ENCODE assay signal across 9 cellular contexts in the genomic region with DNA sequence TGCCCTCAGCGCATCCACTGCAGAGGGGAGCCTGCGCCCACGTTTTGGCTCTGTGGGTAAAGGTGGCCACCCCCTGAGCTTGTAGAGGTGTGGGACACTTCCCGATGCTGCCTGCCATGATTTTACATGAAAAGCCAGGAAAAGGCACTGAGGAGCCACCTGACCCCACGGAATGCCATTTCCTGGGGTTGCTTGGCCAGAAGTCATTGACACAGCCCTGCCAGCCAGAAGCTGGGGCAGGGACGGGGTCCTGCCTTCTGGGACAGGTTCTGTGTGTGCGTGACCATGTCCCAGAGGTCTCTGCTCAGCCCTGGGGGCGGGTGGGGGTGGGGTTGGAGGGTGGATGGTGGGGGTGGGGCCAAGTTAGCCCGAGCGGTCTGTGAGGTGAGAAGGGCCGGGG. TPM values are rescaled to one million over a fixed set of nuclear protein-coding genes. Genes with fewer than 3 reads are reported as not detected.
A peak's percentile ranks its signal among the peaks of the same experiment; 100 is the strongest.
DNase-seq lines count a peak whose midpoint lies in the region; FAIRE-seq and TF ChIP-seq lines count a peak whose summit lies in the region.
"Not testable (repeated sequence)": the region's sequence is repeated elsewhere in the genome, so short reads cannot be mapped to it uniquely, and the experiment has no call there.
"Had no signal": no experiment of that assay in that cellular context is flagged by ENCODE, and none has a peak within 500 bp of the region (broad histone marks: within the 10 kb centered on the region; RNA-seq: fewer than 3 reads in every experiment).

No MANE protein-coding gene starts in this region.

- H3K4me3 Mint-ChIP-seq in CD14-positive monocyte; activated CD4-positive, alpha-beta memory T cell treated with anti-CD3 and anti-CD28 coated beads, Interleukin-2, amount 10 ng/mL, durations not matched to agents 7 days and 5 days: not testable (repeated sequence)

- DNase-seq in CD14-positive monocyte (ENCODE audit: low spot score): peak; percentile 38
- DNase-seq in Karpas-422: peak; percentile 12
- peak; percentile 10 for DNase-seq in activated CD4-positive, alpha-beta memory T cell treated with anti-CD3 and anti-CD28 coated beads, Interleukin-2, amount 10 ng/mL, durations not matched to agents 7 days and 5 days
- peak; percentile 49 for DNase-seq in coronary artery (ENCODE audit: low spot score)
- peak; percentile 43 for DNase-seq in kidney
- peak; percentile 46 for DNase-seq in posterior vena cava (ENCODE audit: low spot score)

- not testable (repeated sequence) for H3K36me3 ChIP-seq in Karpas-422 (ENCODE audit: insufficient read depth, low read length); kidney (ENCODE audit: control insufficient read depth in 1 of 2, insufficient read depth in 2 of 2, low read length in 2 of 2)

- intact Hi-C loops in CD14-positive monocyte (cut with micrococcal nuclease): loop anchor here (5.0 to 10.0 kb wide), 2 partner anchors 121 to 124 kb away; no protein-coding TSS in a partner anchor
- intact Hi-C loops in kidney (cut with DNase I); posterior vena cava (cut with DNase I): not testable (repeated sequence)

- not testable (repeated sequence) for H3K9me3 ChIP-seq in Karpas-422 (ENCODE audit: low read length); kidney (ENCODE audit: control insufficient read depth in 1 of 2, low read length in 2 of 2)

- H3K9me3 Mint-ChIP-seq in CD14-positive monocyte; activated CD4-positive, alpha-beta memory T cell treated with anti-CD3 and anti-CD28 coated beads, Interleukin-2, amount 10 ng/mL, durations not matched to agents 7 days and 5 days: not testable (repeated sequence)

- not testable (repeated sequence) for H3K9ac ChIP-seq in Karpas-422 (ENCODE audit: low read length); kidney (ENCODE audit: low read length in 2 of 2)

- not testable (repeated sequence) for H3K27ac ChIP-seq in Karpas-422 (ENCODE audit: low read length); coronary artery; kidney (ENCODE audit: low read depth in 2 of 2, low read length in 2 of 2)

- not testable (repeated sequence) for H4K20me1 ChIP-seq in Karpas-422 (ENCODE audit: insufficient read depth, low read depth, low read length)

- TF ChIP-seq CTCF in CD14-positive monocyte (IDR thresholded peaks at IDR 0.05); coronary artery (IDR thresholded peaks at IDR 0.05); kidney (IDR thresholded peaks at IDR 0.05; ENCODE audit: borderline replicate concordance, extremely low read depth, insufficient read depth): not testable (repeated sequence)

- not testable (repeated sequence) for H3K27me3 ChIP-seq in Karpas-422 (ENCODE audit: low read length)

- peaks cover 5 to 11% (median 9%) of the 10 kb centered on the region in 3 donors for H3K27me3 Mint-ChIP-seq in CD14-positive monocyte (ENCODE audit: low read depth in 3 of 3)
- H3K27me3 Mint-ChIP-seq in activated CD4-positive, alpha-beta memory T cell treated with anti-CD3 and anti-CD28 coated beads, Interleukin-2, amount 10 ng/mL, durations not matched to agents 7 days and 5 days: not testable (repeated sequence)

- not testable (repeated sequence) for H2AFZ ChIP-seq in Karpas-422 (ENCODE audit: low read length)

- not testable (repeated sequence) for H3K4me1 Mint-ChIP-seq in CD14-positive monocyte; activated CD4-positive, alpha-beta memory T cell treated with anti-CD3 and anti-CD28 coated beads, Interleukin-2, amount 10 ng/mL, durations not matched to agents 7 days and 5 days

- CTCF ChIA-PET in activated CD4-positive, alpha-beta memory T cell treated with anti-CD3 and anti-CD28 coated beads, Interleukin-2, amount 10 ng/mL, durations not matched to agents 7 days and 5 days (lab: Charles Lee): not testable (repeated sequence)

- not testable (repeated sequence) for H3K9me2 ChIP-seq in Karpas-422 (replicated peaks; ENCODE audit: insufficient read depth, low read length)

- not testable (repeated sequence) for H3K79me2 ChIP-seq in Karpas-422 (ENCODE audit: low read length)

- not testable (repeated sequence) for H3K4me2 ChIP-seq in Karpas-422 (ENCODE audit: low read depth, low read length, poor library complexity, severe bottlenecking)

- H3K4me1 ChIP-seq in Karpas-422 (ENCODE audit: low read length); kidney (ENCODE audit: control insufficient read depth in 1 of 2, insufficient read depth in 1 of 2, low read depth in 1 of 2, low read length in 2 of 2): not testable (repeated sequence)

- FAIRE-seq in kidney (lab: Jason Lieb, UNC): not testable (repeated sequence)

- not testable (repeated sequence) for H3K4me3 ChIP-seq in Karpas-422 (ENCODE audit: low read length); coronary artery; kidney (ENCODE audit: low read length in 2 of 2)

- H3K27ac Mint-ChIP-seq in CD14-positive monocyte; activated CD4-positive, alpha-beta memory T cell treated with anti-CD3 and anti-CD28 coated beads, Interleukin-2, amount 10 ng/mL, durations not matched to agents 7 days and 5 days: not testable (repeated sequence)

- H3K36me3 Mint-ChIP-seq in CD14-positive monocyte; activated CD4-positive, alpha-beta memory T cell treated with anti-CD3 and anti-CD28 coated beads, Interleukin-2, amount 10 ng/mL, durations not matched to agents 7 days and 5 days (ENCODE audit: low read depth): not testable (repeated sequence)

- POLR2A ChIA-PET in activated CD4-positive, alpha-beta memory T cell treated with anti-CD3 and anti-CD28 coated beads, Interleukin-2, amount 10 ng/mL, durations not matched to agents 7 days and 5 days (lab: Charles Lee): not testable (repeated sequence)

RNA-seq across cellular contexts. Expression of gene APOD, which starts 39.8 kb away (rescaled TPM):
- polyA plus RNA-seq in CD14-positive monocyte (not detected), kidney (ENCODE audit: insufficient read depth, low read depth, low replicate concordance) (12.9 TPM)
- 0.18 TPM in 1 of 2 replicates, not detected in the other for total RNA-seq in Karpas-422 (2014; rRNA removed; shearing (Covaris generic); ENCODE audit: low replicate concordance)
- total RNA-seq in activated CD4-positive, alpha-beta memory T cell treated with anti-CD3 and anti-CD28 coated beads, Interleukin-2, amount 10 ng/mL, durations not matched to agents 7 days and 5 days: not detected
- total RNA-seq in kidney (24.4 TPM), posterior vena cava (100 to 1,000 TPM; 221 to 388 TPM)
- total RNA-seq: A673; CD4-positive, CD25-positive, alpha-beta regulatory T cell had no signal
- polyA plus RNA-seq: CD8-positive, alpha-beta memory T cell had no signal

Comparison
In these comparisons a context has a peak if more than half of its experiments do, and no peak if none do; other contexts are left out.
1. RNA of gene APOD, which starts 39.8 kb away (total RNA-seq): 221 to 388 TPM in posterior vena cava and 24.4 TPM in kidney (single experiment); not detected in activated CD4-positive, alpha-beta memory T cell treated with anti-CD3 and anti-CD28 coated beads, Interleukin-2, amount 10 ng/mL, durations not matched to agents 7 days and 5 days and 0.18 TPM in Karpas-422; every median in the first group is over 10 times any median in the second.
2. Peak in every context shown above with its lines, with median percentiles within 50 percentile points of each other: DNase-seq.